ENCODE assay signal across 8 cellular contexts in genomic region chr5:95730730-95731570, GRCh38. TPM values are rescaled to one million over a fixed set of nuclear protein-coding genes. Genes with fewer than 3 reads are reported as not detected.
DNase-seq lines count a peak whose midpoint lies in the region; ATAC-seq and TF ChIP-seq lines count a peak whose summit lies in the region.

TSS of gene RHOBTB3 (plus strand) at chr5:95731336. CDS start at chr5:95731683, 347 bp downstream.

- intact Hi-C loops in PC-9 (cut with micrococcal nuclease; ENCODE audit: unreplicated experiment): loop anchor here (1.0 to 5.0 kb wide), 3 partner anchors 34 to 84 kb away; partner anchors contain the start of gene RFESD
- intact Hi-C loops in activated naive CD4-positive, alpha-beta T cell treated with anti-CD3 and anti-CD28 coated beads for 36 hours (cut with micrococcal nuclease): loop anchor here (1.0 to 5.0 kb wide), 2 partner anchors 29 to 231 kb away; partner anchors contain the start of gene ELL2
- intact Hi-C loops in natural killer cell (cut with micrococcal nuclease): loop anchor here (2.0 to 5.0 kb wide), 4 partner anchors 30 to 106 kb away; partner anchors contain the start of gene RFESD

- no peaks in the 10 kb centered on the region for H4K20me1 ChIP-seq in PC-9 (ENCODE audit: insufficient read depth)

- H3K27me3 ChIP-seq in PC-9 (ENCODE audit: insufficient read depth, low read depth) (no peaks in the 10 kb centered on the region), thoracic aorta (replicated peaks; ENCODE audit: insufficient read depth) (no peaks in the 10 kb centered on the region)

- DNase-seq in DMS114 treated with DMSO at 0.1 percent for 48 hours (lab: John Stamatoyannopoulos, UW; ENCODE audit: unreplicated experiment): peak; percentile 74
- DNase-seq in HuH-7 (ENCODE audit: low spot score): peak; percentile 49
- DNase-seq in PC-9: peak; percentile 71 to 89
- peak; percentile 28 for DNase-seq in activated naive CD4-positive, alpha-beta T cell treated with anti-CD3 and anti-CD28 coated beads for 36 hours
- DNase-seq in foreskin fibroblast: peak; percentile 92 to 96
- peak; percentile 59 for DNase-seq in natural killer cell
- DNase-seq in thoracic aorta (ENCODE audit: low spot score): peak; percentile 61

- peaks cover 39% of the 10 kb centered on the region for H3K4me1 Mint-ChIP-seq in activated naive CD4-positive, alpha-beta T cell treated with anti-CD3 and anti-CD28 coated beads for 36 hours (ENCODE audit: low read depth)
- H3K4me1 Mint-ChIP-seq in natural killer cell: peaks cover 54 to 72% of the 10 kb centered on the region in 2 donors

- H3K36me3 Mint-ChIP-seq in activated naive CD4-positive, alpha-beta T cell treated with anti-CD3 and anti-CD28 coated beads for 36 hours (ENCODE audit: low read depth): no peaks in the 10 kb centered on the region
- H3K36me3 Mint-ChIP-seq in natural killer cell: no peaks in the 10 kb centered on the region

- BruUV-seq in PC-9 (replicated peaks; lab: Mats Ljungman, UMichigan): no TSS peak

- peak within 1 kb of the TSS; percentile 75 for H3K4me3 Mint-ChIP-seq in activated naive CD4-positive, alpha-beta T cell treated with anti-CD3 and anti-CD28 coated beads for 36 hours
- peak within 1 kb of the TSS; percentile 94 for H3K4me3 Mint-ChIP-seq in natural killer cell

- H3K4me3 ChIP-seq in PC-9 (peak within 1 kb of the TSS; percentile 73), foreskin fibroblast (ENCODE audit: low read depth in 1 of 2, low read length in 2 of 2) (peak within 1 kb of the TSS; percentile 87 to 93), thoracic aorta (peak within 1 kb of the TSS; percentile 94)

- no peaks in the 10 kb centered on the region for H3K9me2 ChIP-seq in PC-9 (ENCODE audit: insufficient read depth)

- H3K9me3 Mint-ChIP-seq in activated naive CD4-positive, alpha-beta T cell treated with anti-CD3 and anti-CD28 coated beads for 36 hours: no peaks in the 10 kb centered on the region
- H3K9me3 Mint-ChIP-seq in natural killer cell: no peaks in the 10 kb centered on the region

- ATAC-seq in GM21447 (IDR thresholded peaks at IDR 0.05; ENCODE audit: unreplicated experiment) (peak; percentile 45), natural killer cell (peak; percentile 82 to 87 (median 84)), thoracic aorta (ENCODE audit: insufficient number of reproducible peaks, low FRiP score, low read depth) (peak; percentile 58)

- POLR2A ChIA-PET in PC-9 (lab: Charles Lee; ENCODE audit: unreplicated experiment): interaction anchor here (0.6 to 0.7 kb wide), 5 partner anchors 15 to 246 kb away, joined by 3 to 8 read pairs (median 4); no protein-coding TSS in a partner anchor

- H3K36me3 ChIP-seq in PC-9 (ENCODE audit: low read depth) (0 out of 2 replicates have a peak, but pooled peaks cover 4% of the 10 kb centered on the region), thoracic aorta (no peaks in the 10 kb centered on the region)

- H2AFZ ChIP-seq in PC-9: peak within 1 kb of the TSS; percentile 94

- H3K27ac ChIP-seq in PC-9 (peak within 1 kb of the TSS; percentile 56), thoracic aorta (peak within 1 kb of the TSS; percentile 76 to 81)

- peaks cover 64% of the 10 kb centered on the region for H3K4me1 ChIP-seq in PC-9 (replicated peaks; ENCODE audit: insufficient read depth)
- peaks cover 30 to 59% of the 10 kb centered on the region in 2 donors for H3K4me1 ChIP-seq in thoracic aorta (ENCODE audit: control insufficient read depth in 1 of 2, low read depth in 2 of 2)

- peaks cover 29% of the 10 kb centered on the region for H3F3A ChIP-seq in PC-9 (ENCODE audit: insufficient read depth, low read depth)

- H3K27ac Mint-ChIP-seq in activated naive CD4-positive, alpha-beta T cell treated with anti-CD3 and anti-CD28 coated beads for 36 hours: no peak within 1 kb of the TSS
- H3K27ac Mint-ChIP-seq in natural killer cell: peak within 1 kb of the TSS; percentile 83 to 92

- H3K9me3 ChIP-seq in PC-9 (ENCODE audit: insufficient read depth, low read depth) (no peaks in the 10 kb centered on the region), thoracic aorta (no peaks in the 10 kb centered on the region)

- peak within 1 kb of the TSS; percentile 87 for H3K4me2 ChIP-seq in PC-9

- H3K27me3 Mint-ChIP-seq in activated naive CD4-positive, alpha-beta T cell treated with anti-CD3 and anti-CD28 coated beads for 36 hours (ENCODE audit: low read depth): peaks cover 37% of the 10 kb centered on the region
- H3K27me3 Mint-ChIP-seq in natural killer cell (ENCODE audit: low read depth in 2 of 2): no peaks in the 10 kb centered on the region

- TF ChIP-seq CTCF in PC-9 (conservative IDR thresholded peaks at IDR 0.05) (no peak), foreskin fibroblast (IDR thresholded peaks at IDR 0.05; ENCODE audit: low read depth, low read length) (no peak), natural killer cell (IDR thresholded peaks at IDR 0.05) (no peak), thoracic aorta (IDR thresholded peaks at IDR 0.05) (no peak)

- CTCF ChIA-PET in PC-9 (lab: Charles Lee): interaction anchor here (0.8 kb wide), 1 partner anchor 57 kb away, joined by 4 read pairs; no protein-coding TSS in a partner anchor
- CTCF ChIA-PET in activated naive CD4-positive, alpha-beta T cell treated with anti-CD3 and anti-CD28 coated beads for 36 hours (lab: Charles Lee): interaction anchor here (1.0 kb wide), 2 partner anchors 50 to 84 kb away, joined by 4 read pairs; partner anchors contain the start of gene RFESD

- H3K79me2 ChIP-seq in PC-9 (ENCODE audit: low read depth): peaks cover 14% of the 10 kb centered on the region

RNA-seq across cellular contexts. Expression of gene RHOBTB3, which starts in this region (rescaled TPM):
- total RNA-seq in PC-9 (2021) (87.6 and 99.6 TPM in 2 replicates), natural killer cell (10 to 100 TPM; 46.5 to 55.1 (median 46.5) TPM), thoracic aorta (10 to 100 TPM; 34.1 to 71.2 TPM)
- total RNA-seq in activated naive CD4-positive, alpha-beta T cell treated with anti-CD3 and anti-CD28 coated beads for 36 hours: 1 to 10 TPM; 1.5 to 2.4 TPM

Comparison
In these comparisons a context has a peak if more than half of its experiments do, and no peak if none do; other contexts are left out.
1. Peak in every context shown above with its lines: DNase-seq, ATAC-seq, H3K4me3 ChIP-seq and H3K27ac ChIP-seq.
2. RNA of gene RHOBTB3 (total RNA-seq): 87.6 to 99.6 TPM in PC-9, 34.1 to 71.2 TPM in thoracic aorta and 46.5 to 55.1 TPM in natural killer cell; 1.5 to 2.4 TPM in activated naive CD4-positive, alpha-beta T cell treated with anti-CD3 and anti-CD28 coated beads for 36 hours; every median in the first group is over 10 times any median in the second.
3. DNase-seq: peak in every context shown above with its lines; median percentile 94 in foreskin fibroblast; 80 in PC-9; 74 in DMS114 treated with DMSO at 0.1 percent for 48 hours; 61 in thoracic aorta; 59 in natural killer cell; 49 in HuH-7; 28 in activated naive CD4-positive, alpha-beta T cell treated with anti-CD3 and anti-CD28 coated beads for 36 hours.